ENCODE assay signal across 11 cellular contexts in genomic region chr11:61837411-61838005, GRCh38.
"Had no signal": no experiment of that assay in that cellular context is flagged by ENCODE, and none has a peak within 500 bp of the region (broad histone marks: within the 10 kb centered on the region; RNA-seq: fewer than 3 reads in every experiment).

No MANE protein-coding gene starts in this region.

- H3K9me3 Mint-ChIP-seq: activated naive CD8-positive, alpha-beta T cell treated with anti-CD3 and anti-CD28 coated beads for 36 hours; activated T-cell treated with anti-CD3 and anti-CD28 coated beads, Interleukin-2, amount 50 U/mL, for 24 hours; neural crest cell; stimulated activated naive CD8-positive, alpha-beta T cell treated with anti-CD3 and anti-CD28 coated beads, Interleukin-15, amount 100 ng/mL, for 72 hours; T-cell had no signal

- H3K9me3 ChIP-seq: left ventricle myocardium inferior, pancreas, thoracic aorta had no signal

- H3K27ac Mint-ChIP-seq: activated naive CD8-positive, alpha-beta T cell treated with anti-CD3 and anti-CD28 coated beads for 36 hours; activated T-cell treated with anti-CD3 and anti-CD28 coated beads, Interleukin-2, amount 50 U/mL, for 24 hours; stimulated activated naive CD8-positive, alpha-beta T cell treated with anti-CD3 and anti-CD28 coated beads, Interleukin-15, amount 100 ng/mL, for 72 hours; T-cell had no signal

- ATAC-seq: pancreas; stimulated activated naive CD8-positive, alpha-beta T cell treated with anti-CD3 and anti-CD28 coated beads, Interleukin-15, amount 100 ng/mL, for 72 hours; T-cell had no signal

- H3K4me3 Mint-ChIP-seq: activated naive CD8-positive, alpha-beta T cell treated with anti-CD3 and anti-CD28 coated beads for 36 hours; activated T-cell treated with anti-CD3 and anti-CD28 coated beads, Interleukin-2, amount 50 U/mL, for 24 hours; stimulated activated naive CD8-positive, alpha-beta T cell treated with anti-CD3 and anti-CD28 coated beads, Interleukin-15, amount 100 ng/mL, for 72 hours; T-cell had no signal

- H3K36me3 ChIP-seq: pancreas had no signal

- H3K4me1 ChIP-seq: pancreas had no signal

- H3K4me3 ChIP-seq: left ventricle myocardium inferior, pancreas, thoracic aorta had no signal

- H3K36me3 Mint-ChIP-seq: T-cell had no signal

- DNase-seq: activated gamma-delta T cell treated with Interleukin-2 at 50 U/mL for 16 hours; activated naive CD8-positive, alpha-beta T cell treated with anti-CD3 and anti-CD28 coated beads for 36 hours; activated T-cell treated with anti-CD3 and anti-CD28 coated beads, Interleukin-2, amount 50 U/mL, for 24 hours; left ventricle myocardium inferior; pancreas; stimulated activated CD4-positive, alpha-beta T cell treated with anti-CD3 and anti-CD28 coated beads, Interleukin-15, amount 100 ng/mL, for 24 hours; stimulated activated CD4-positive, alpha-beta T cell treated with anti-CD3 and anti-CD28 coated beads, Interleukin-4, amount 100 ng/mL, for 24 hours; stimulated activated naive CD8-positive, alpha-beta T cell treated with anti-CD3 and anti-CD28 coated beads, Interleukin-15, amount 100 ng/mL, for 72 hours; T-cell had no signal

- H3K27me3 Mint-ChIP-seq: activated naive CD8-positive, alpha-beta T cell treated with anti-CD3 and anti-CD28 coated beads for 36 hours; activated T-cell treated with anti-CD3 and anti-CD28 coated beads, Interleukin-2, amount 50 U/mL, for 24 hours; stimulated activated naive CD8-positive, alpha-beta T cell treated with anti-CD3 and anti-CD28 coated beads, Interleukin-15, amount 100 ng/mL, for 72 hours had no signal

- H3K27me3 ChIP-seq: pancreas had no signal
